In the genomic region with DNA sequence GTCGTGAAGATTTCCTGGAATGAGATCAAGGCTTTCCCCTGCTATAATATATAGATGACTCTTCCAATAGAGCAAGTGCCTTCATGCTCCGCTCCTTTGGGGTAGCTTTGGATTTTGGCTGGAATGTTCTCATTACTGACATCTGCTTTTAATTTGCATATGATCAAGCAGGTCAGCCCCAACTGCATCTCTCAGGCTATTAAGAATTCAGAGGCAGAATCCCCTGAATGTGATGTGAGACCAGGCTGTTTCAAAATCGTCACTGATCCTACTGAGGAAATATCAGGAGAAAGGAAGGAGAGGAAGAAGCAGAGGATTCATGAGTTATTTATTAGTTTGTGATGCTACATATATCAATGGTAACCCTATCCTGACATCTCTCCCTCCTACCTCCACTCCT, we compare ENCODE assay signal across 1 cellular context.
TF ChIP-seq lines count a peak whose summit lies in the region.

No MANE protein-coding gene starts in this region.

TF ChIP-seq in GM12878, 131 proteins besides CTCF, POLR2A, EP300 and RAD21 (continued from another document):
- TF ChIP-seq, protein P1, sequence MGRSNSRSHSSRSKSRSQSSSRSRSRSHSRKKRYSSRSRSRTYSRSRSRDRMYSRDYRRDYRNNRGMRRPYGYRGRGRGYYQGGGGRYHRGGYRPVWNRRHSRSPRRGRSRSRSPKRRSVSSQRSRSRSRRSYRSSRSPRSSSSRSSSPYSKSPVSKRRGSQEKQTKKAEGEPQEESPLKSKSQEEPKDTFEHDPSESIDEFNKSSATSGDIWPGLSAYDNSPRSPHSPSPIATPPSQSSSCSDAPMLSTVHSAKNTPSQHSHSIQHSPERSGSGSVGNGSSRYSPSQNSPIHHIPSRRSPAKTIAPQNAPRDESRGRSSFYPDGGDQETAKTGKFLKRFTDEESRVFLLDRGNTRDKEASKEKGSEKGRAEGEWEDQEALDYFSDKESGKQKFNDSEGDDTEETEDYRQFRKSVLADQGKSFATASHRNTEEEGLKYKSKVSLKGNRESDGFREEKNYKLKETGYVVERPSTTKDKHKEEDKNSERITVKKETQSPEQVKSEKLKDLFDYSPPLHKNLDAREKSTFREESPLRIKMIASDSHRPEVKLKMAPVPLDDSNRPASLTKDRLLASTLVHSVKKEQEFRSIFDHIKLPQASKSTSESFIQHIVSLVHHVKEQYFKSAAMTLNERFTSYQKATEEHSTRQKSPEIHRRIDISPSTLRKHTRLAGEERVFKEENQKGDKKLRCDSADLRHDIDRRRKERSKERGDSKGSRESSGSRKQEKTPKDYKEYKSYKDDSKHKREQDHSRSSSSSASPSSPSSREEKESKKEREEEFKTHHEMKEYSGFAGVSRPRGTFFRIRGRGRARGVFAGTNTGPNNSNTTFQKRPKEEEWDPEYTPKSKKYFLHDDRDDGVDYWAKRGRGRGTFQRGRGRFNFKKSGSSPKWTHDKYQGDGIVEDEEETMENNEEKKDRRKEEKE (IDR thresholded peaks at IDR 0.05) = no peak
- TF ChIP-seq SUPT20H (IDR thresholded peaks at IDR 0.05; ENCODE audit: borderline replicate concordance, control insufficient read depth, low read depth, low read length) (no peak), RUNX3 (IDR thresholded peaks at IDR 0.05; ENCODE audit: low read length) (no peak), SRF (IDR thresholded peaks at IDR 0.05; ENCODE audit: low read depth in 2 of 2, low read length in 2 of 2) (no peak), CREB1 (IDR thresholded peaks at IDR 0.05; ENCODE audit: low read depth) (no peak), IRF3 (IDR thresholded peaks at IDR 0.05) (no peak), MXI1 (IDR thresholded peaks at IDR 0.05; ENCODE audit: low read depth, low read length) (no peak), NBN (IDR thresholded peaks at IDR 0.05) (no peak), RB1 (IDR thresholded peaks at IDR 0.05; ENCODE audit: borderline replicate concordance) (no peak)
- TF ChIP-seq, protein P2, sequence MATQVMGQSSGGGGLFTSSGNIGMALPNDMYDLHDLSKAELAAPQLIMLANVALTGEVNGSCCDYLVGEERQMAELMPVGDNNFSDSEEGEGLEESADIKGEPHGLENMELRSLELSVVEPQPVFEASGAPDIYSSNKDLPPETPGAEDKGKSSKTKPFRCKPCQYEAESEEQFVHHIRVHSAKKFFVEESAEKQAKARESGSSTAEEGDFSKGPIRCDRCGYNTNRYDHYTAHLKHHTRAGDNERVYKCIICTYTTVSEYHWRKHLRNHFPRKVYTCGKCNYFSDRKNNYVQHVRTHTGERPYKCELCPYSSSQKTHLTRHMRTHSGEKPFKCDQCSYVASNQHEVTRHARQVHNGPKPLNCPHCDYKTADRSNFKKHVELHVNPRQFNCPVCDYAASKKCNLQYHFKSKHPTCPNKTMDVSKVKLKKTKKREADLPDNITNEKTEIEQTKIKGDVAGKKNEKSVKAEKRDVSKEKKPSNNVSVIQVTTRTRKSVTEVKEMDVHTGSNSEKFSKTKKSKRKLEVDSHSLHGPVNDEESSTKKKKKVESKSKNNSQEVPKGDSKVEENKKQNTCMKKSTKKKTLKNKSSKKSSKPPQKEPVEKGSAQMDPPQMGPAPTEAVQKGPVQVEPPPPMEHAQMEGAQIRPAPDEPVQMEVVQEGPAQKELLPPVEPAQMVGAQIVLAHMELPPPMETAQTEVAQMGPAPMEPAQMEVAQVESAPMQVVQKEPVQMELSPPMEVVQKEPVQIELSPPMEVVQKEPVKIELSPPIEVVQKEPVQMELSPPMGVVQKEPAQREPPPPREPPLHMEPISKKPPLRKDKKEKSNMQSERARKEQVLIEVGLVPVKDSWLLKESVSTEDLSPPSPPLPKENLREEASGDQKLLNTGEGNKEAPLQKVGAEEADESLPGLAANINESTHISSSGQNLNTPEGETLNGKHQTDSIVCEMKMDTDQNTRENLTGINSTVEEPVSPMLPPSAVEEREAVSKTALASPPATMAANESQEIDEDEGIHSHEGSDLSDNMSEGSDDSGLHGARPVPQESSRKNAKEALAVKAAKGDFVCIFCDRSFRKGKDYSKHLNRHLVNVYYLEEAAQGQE (IDR thresholded peaks at IDR 0.05; ENCODE audit: low read depth, low read length) = no peak
- TF ChIP-seq, protein P3, sequence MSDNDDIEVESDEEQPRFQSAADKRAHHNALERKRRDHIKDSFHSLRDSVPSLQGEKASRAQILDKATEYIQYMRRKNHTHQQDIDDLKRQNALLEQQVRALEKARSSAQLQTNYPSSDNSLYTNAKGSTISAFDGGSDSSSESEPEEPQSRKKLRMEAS (IDR thresholded peaks at IDR 0.05; ENCODE audit: low read depth, low read length) = no peak
- TF ChIP-seq, protein P4, sequence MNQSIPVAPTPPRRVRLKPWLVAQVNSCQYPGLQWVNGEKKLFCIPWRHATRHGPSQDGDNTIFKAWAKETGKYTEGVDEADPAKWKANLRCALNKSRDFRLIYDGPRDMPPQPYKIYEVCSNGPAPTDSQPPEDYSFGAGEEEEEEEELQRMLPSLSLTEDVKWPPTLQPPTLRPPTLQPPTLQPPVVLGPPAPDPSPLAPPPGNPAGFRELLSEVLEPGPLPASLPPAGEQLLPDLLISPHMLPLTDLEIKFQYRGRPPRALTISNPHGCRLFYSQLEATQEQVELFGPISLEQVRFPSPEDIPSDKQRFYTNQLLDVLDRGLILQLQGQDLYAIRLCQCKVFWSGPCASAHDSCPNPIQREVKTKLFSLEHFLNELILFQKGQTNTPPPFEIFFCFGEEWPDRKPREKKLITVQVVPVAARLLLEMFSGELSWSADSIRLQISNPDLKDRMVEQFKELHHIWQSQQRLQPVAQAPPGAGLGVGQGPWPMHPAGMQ (IDR thresholded peaks at IDR 0.05; ENCODE audit: borderline replicate concordance) = no peak
